10 cellular contexts compared by ENCODE assay signal in the genomic region with DNA sequence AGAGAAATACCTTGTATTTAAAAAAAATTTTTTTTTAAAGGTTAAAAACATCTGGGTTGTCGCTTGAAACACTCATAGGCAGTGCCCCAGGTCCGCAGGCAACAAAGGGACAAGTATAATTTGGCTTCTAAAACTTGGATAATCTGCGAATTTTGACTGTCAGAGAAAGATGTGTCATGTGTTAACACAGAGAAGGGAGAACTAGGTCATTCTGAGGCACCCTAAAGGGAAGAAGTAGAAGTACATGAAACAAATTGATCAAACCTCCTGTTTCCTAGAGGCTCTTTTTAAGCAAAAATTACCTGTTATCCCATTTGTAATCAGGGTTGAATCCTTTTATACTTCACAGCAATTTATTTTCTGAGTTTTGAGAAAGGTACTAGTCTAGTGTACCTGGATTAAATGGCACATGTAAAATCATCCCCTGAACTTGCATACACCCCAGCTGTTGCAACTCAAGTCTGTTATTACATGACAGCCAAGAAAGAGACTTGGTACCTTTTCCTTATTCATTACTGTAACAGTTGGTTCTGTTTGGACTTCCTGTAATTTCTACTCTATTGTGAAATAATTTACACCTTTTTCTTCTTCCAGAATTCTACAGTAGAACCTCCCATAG. TPM values are rescaled to one million over a fixed set of nuclear protein-coding genes. Genes with fewer than 3 reads are reported as not detected.
DNase-seq lines count a peak whose midpoint lies in the region; FAIRE-seq and TF ChIP-seq lines count a peak whose summit lies in the region.
"Had no signal": no experiment of that assay in that cellular context is flagged by ENCODE, and none has a peak within 500 bp of the region (broad histone marks: within the 10 kb centered on the region; RNA-seq: fewer than 3 reads in every experiment).

No MANE protein-coding gene starts in this region.

- peak overlapping the region; percentile 85 for H3K9ac ChIP-seq in skeletal muscle satellite cell (ENCODE audit: low read depth, low read length)

- intact Hi-C loops in dorsolateral prefrontal cortex (cut with DNase I), result loop anchor here in 1 of 2 donors (5.0 to 10.0 kb wide), 2 partner anchors 75 to 507 kb away; partner anchors contain the start of gene EXOC1

- TF ChIP-seq CTCF in dorsolateral prefrontal cortex (IDR thresholded peaks at IDR 0.05 in 54 of 56, conservative IDR thresholded peaks at IDR 0.05 in 2 of 56; ENCODE audit: low read depth in 1 of 56, partially characterized antibody in 56 of 56), result peak in 4 of 56 donors; percentile 6 to 24 (median 12)

- CTCF ChIA-PET in activated CD4-positive, alpha-beta T cell treated with anti-CD3 and anti-CD28 coated beads, Interleukin-2, amount 10 ng/mL, durations not matched to agents 7 days and 5 days (lab: Charles Lee), result interaction anchor here (0.6 to 2.7 kb wide), 4 partner anchors 8 to 29 kb away, joined by 5 to 22 read pairs (median 8); no protein-coding TSS in a partner anchor

- no peaks in the 10 kb centered on the region for H3K27me3 Mint-ChIP-seq in activated CD4-positive, alpha-beta T cell treated with anti-CD3 and anti-CD28 coated beads, Interleukin-2, amount 10 ng/mL, durations not matched to agents 7 days and 5 days

- no peaks in the 10 kb centered on the region for H3K9me3 ChIP-seq in skeletal muscle satellite cell (replicated peaks; ENCODE audit: low read length)

- peaks cover 30% of the 10 kb centered on the region for H3K4me1 ChIP-seq in skeletal muscle satellite cell (ENCODE audit: control insufficient read depth, insufficient read depth, low read length)

- no peaks in the 10 kb centered on the region for H3K36me3 ChIP-seq in skeletal muscle satellite cell (ENCODE audit: insufficient read depth, low read length)

- H3K4me2 ChIP-seq in skeletal muscle satellite cell (ENCODE audit: low read length), result peak overlapping the region; percentile 93

- H3K4me1 Mint-ChIP-seq in activated CD4-positive, alpha-beta T cell treated with anti-CD3 and anti-CD28 coated beads, Interleukin-2, amount 10 ng/mL, durations not matched to agents 7 days and 5 days, result peaks cover 23% of the 10 kb centered on the region

- peak overlapping the region; percentile 79 for H3K4me3 Mint-ChIP-seq in activated CD4-positive, alpha-beta T cell treated with anti-CD3 and anti-CD28 coated beads, Interleukin-2, amount 10 ng/mL, durations not matched to agents 7 days and 5 days

- POLR2A ChIA-PET in activated CD4-positive, alpha-beta T cell treated with anti-CD3 and anti-CD28 coated beads, Interleukin-2, amount 10 ng/mL, durations not matched to agents 7 days and 5 days (lab: Charles Lee), result no interaction called here

- H3K36me3 Mint-ChIP-seq in activated CD4-positive, alpha-beta T cell treated with anti-CD3 and anti-CD28 coated beads, Interleukin-2, amount 10 ng/mL, durations not matched to agents 7 days and 5 days (ENCODE audit: low read depth), result peaks cover 1% of the 10 kb centered on the region

- no peak for DNase-seq in activated CD4-positive, alpha-beta T cell treated with anti-CD3 and anti-CD28 coated beads, Interleukin-2, amount 10 ng/mL, durations not matched to agents 7 days and 5 days
- DNase-seq in activated CD4-positive, alpha-beta T cell treated with anti-CD3 and anti-CD28 coated beads for 1 hour, result no peak
- DNase-seq in OCI-M1 (lab: John Stamatoyannopoulos, UW) (peak; percentile 82), dorsolateral prefrontal cortex (no peak), NCI-H2171 (lab: John Stamatoyannopoulos, UW) (no peak), iPS-NIHi11 (ENCODE audit: low spot score) (no peak), HTR-8/SVneo (ENCODE audit: insufficient read length, low spot score) (no peak)
- DNase-seq: activated CD4-positive, alpha-beta T cell treated with anti-CD3 and anti-CD28 coated beads, Interleukin-2, amount 50 U/mL, for 1 hour; retina had no signal

- peak overlapping the region in 41 of 59 donors; percentile 59 to 96 (median 82) for H3K4me3 ChIP-seq in dorsolateral prefrontal cortex
- peak overlapping the region; percentile 89 for H3K4me3 ChIP-seq in skeletal muscle satellite cell (ENCODE audit: low read length)

- no peak overlapping the region for H3K27ac Mint-ChIP-seq in activated CD4-positive, alpha-beta T cell treated with anti-CD3 and anti-CD28 coated beads, Interleukin-2, amount 10 ng/mL, durations not matched to agents 7 days and 5 days

- H3K27me3 ChIP-seq in dorsolateral prefrontal cortex, result no peaks in the 10 kb centered on the region
- H3K27me3 ChIP-seq in skeletal muscle satellite cell (ENCODE audit: control insufficient read depth, insufficient read depth, low read length), result no peaks in the 10 kb centered on the region

- no peaks in the 10 kb centered on the region for H3K9me3 Mint-ChIP-seq in activated CD4-positive, alpha-beta T cell treated with anti-CD3 and anti-CD28 coated beads, Interleukin-2, amount 10 ng/mL, durations not matched to agents 7 days and 5 days

- peak overlapping the region in 58 of 59 donors; percentile 58 to 99 (median 98) for H3K27ac ChIP-seq in dorsolateral prefrontal cortex

- no peak for FAIRE-seq in HTR-8/SVneo (lab: Jason Lieb, UNC)

RNA-seq across cellular contexts. Expression of gene SRD5A3, which starts 1.7 kb away (rescaled TPM):
- 10 to 100 TPM in 1 of 2 experiments, 1 to 10 TPM in 1; 8.3 to 10.3 TPM for total RNA-seq in activated CD4-positive, alpha-beta T cell treated with anti-CD3 and anti-CD28 coated beads, Interleukin-2, amount 10 ng/mL, durations not matched to agents 7 days and 5 days
- total RNA-seq in dorsolateral prefrontal cortex, result 10 to 100 TPM in 112 of 120 experiments, 1 to 10 TPM in 8; 6.0 to 34.8 (median 15.9) TPM
- 18.0 and 37.8 TPM in 2 replicates for total RNA-seq in skeletal muscle satellite cell (2012; rRNA removed)

RNA-seq across cellular contexts. Expression of gene TMEM165, which starts 48.0 kb away (rescaled TPM):
- 10 to 100 TPM; 61.8 to 61.9 TPM for total RNA-seq in activated CD4-positive, alpha-beta T cell treated with anti-CD3 and anti-CD28 coated beads, Interleukin-2, amount 10 ng/mL, durations not matched to agents 7 days and 5 days
- total RNA-seq in dorsolateral prefrontal cortex, result 100 to 1,000 TPM in 101 of 120 experiments, 10 to 100 TPM in 19; 53.1 to 690 (median 173) TPM
- 106 and 140 TPM in 2 replicates for total RNA-seq in skeletal muscle satellite cell (2012; rRNA removed)
